Comparison of ENCODE assay signal across 25 cellular contexts in genomic region chr2:102383722-102384121, GRCh38. TPM values are rescaled to one million over a fixed set of nuclear protein-coding genes. Genes with fewer than 3 reads are reported as not detected.
A peak's percentile ranks its signal among the peaks of the same experiment; 100 is the strongest.
DNase-seq lines count a peak whose midpoint lies in the region; ATAC-seq and TF ChIP-seq lines count a peak whose summit lies in the region.
"Had no signal": no experiment of that assay in that cellular context is flagged by ENCODE, and none has a peak within 500 bp of the region (broad histone marks: within the 10 kb centered on the region; RNA-seq: fewer than 3 reads in every experiment).

No MANE protein-coding gene starts in this region.

- no peaks in the 10 kb centered on the region for H3K27me3 ChIP-seq in ovary
- H3K27me3 ChIP-seq: BE2C, BLaER1 had no signal

- DNase-seq in OCI-M1 (lab: John Stamatoyannopoulos, UW) = peak; percentile 30
- peak; percentile 24 to 33 for DNase-seq in erythroblast (lab: John Stamatoyannopoulos, UW)
- DNase-seq in ovary = no peak
- no peak for DNase-seq in NCI-H1436 (lab: John Stamatoyannopoulos, UW)
- DNase-seq: 8988T; ACHN; BE2C; C1 segment of cervical spinal cord; CD4-positive, alpha-beta memory T cell; CD4-positive, CD25-positive, alpha-beta regulatory T cell; CD8-positive, alpha-beta memory T cell; COR-L47; DMS 273 treated with DMSO at 0.1 percent for 48 hours; DMS153; DMS53; DMS79; DND-41; EL; GDM1 had no signal

- no peak for ATAC-seq in HG03342 (IDR thresholded peaks at IDR 0.05; ENCODE audit: unreplicated experiment)

- no peaks in the 10 kb centered on the region for H3K9me3 ChIP-seq in ovary
- H3K9me3 ChIP-seq: BE2C had no signal

- H3K4me3 ChIP-seq in ovary = no peak overlapping the region
- H3K4me3 ChIP-seq: BLaER1 had no signal

- H3K4me1 ChIP-seq in ovary (ENCODE audit: insufficient read depth) = no peaks in the 10 kb centered on the region
- H3K4me1 ChIP-seq: BE2C, BLaER1 had no signal

- no peak for TF ChIP-seq CTCF in ovary (IDR thresholded peaks at IDR 0.05)

- TF ChIP-seq POLR2A in erythroblast (IDR thresholded peaks at IDR 0.05; ENCODE audit: low read length) (no peak), ovary (IDR thresholded peaks at IDR 0.05) (no peak)

- H3K27ac ChIP-seq in ovary = no peak overlapping the region
- H3K27ac ChIP-seq: BLaER1 had no signal

- intact Hi-C loops in ovary (cut with DNase I) = no loop called here

- no peaks in the 10 kb centered on the region for H3K36me3 ChIP-seq in ovary
- H3K36me3 ChIP-seq: BE2C, BLaER1 had no signal

- no peak for TF ChIP-seq EP300 in ovary (IDR thresholded peaks at IDR 0.05)

RNA-seq across cellular contexts. Expression of gene IL18R1, which starts 28.1 kb away (rescaled TPM):
- 1 to 10 TPM in 5 of 7 donors, under 1 TPM in 2; 0.83 to 3.1 (median 1.7) TPM for total RNA-seq in ovary
- 1 to 10 TPM in 1 of 2 donors, under 1 TPM in 1; 0.93 to 1.5 TPM for polyA plus RNA-seq in ovary
- total RNA-seq: A673, G401 had no signal

RNA-seq across cellular contexts. Expression of gene IL18RAP, which starts 39.2 kb away (rescaled TPM):
- total RNA-seq in ovary = under 1 TPM; 0.10 to 0.77 (median 0.33) TPM
- under 1 TPM; 0.17 to 0.43 TPM for polyA plus RNA-seq in ovary
- total RNA-seq: A673, Daoy, G401 had no signal
- polyA plus RNA-seq: CD14-positive monocyte had no signal

Comparison
In these comparisons a context has a peak if more than half of its experiments do, and no peak if none do; other contexts are left out.
1. DNase-seq: peak in OCI-M1 (single experiment) and erythroblast (2 of 2); none in ovary (0 of 5) and NCI-H1436 (single experiment).